12 cellular contexts compared by ENCODE assay signal in genomic region chr13:41268764-41269163, GRCh38. TPM values are rescaled to one million over a fixed set of nuclear protein-coding genes. Genes with fewer than 3 reads are reported as not detected.
DNase-seq lines count a peak whose midpoint lies in the region; ATAC-seq, FAIRE-seq and TF ChIP-seq lines count a peak whose summit lies in the region.
"Had no signal": no experiment of that assay in that cellular context is flagged by ENCODE, and none has a peak within 500 bp of the region (broad histone marks: within the 10 kb centered on the region; RNA-seq: fewer than 3 reads in every experiment).

No MANE protein-coding gene starts in this region.

- H3K9me1 ChIP-seq in endothelial cell of umbilical vein (replicated peaks; ENCODE audit: control insufficient read depth, extremely low read depth, insufficient read depth, low read length), result no peaks in the 10 kb centered on the region

- no peaks in the 10 kb centered on the region for H4K20me1 ChIP-seq in PC-3 (ENCODE audit: low read length)
- no peaks in the 10 kb centered on the region for H4K20me1 ChIP-seq in endothelial cell of umbilical vein (replicated peaks; ENCODE audit: control insufficient read depth, extremely low read depth, insufficient read depth, low read length)

- no peak overlapping the region for H3K27ac ChIP-seq in A549
- no peak overlapping the region for H3K27ac ChIP-seq in PC-3 (ENCODE audit: low read length)
- H3K27ac ChIP-seq in endothelial cell of umbilical vein (ENCODE audit: insufficient read depth, low read depth, low read length), result no peak overlapping the region
- no peak overlapping the region for H3K27ac ChIP-seq in tibial nerve
- H3K27ac ChIP-seq: transverse colon had no signal

- TF ChIP-seq RAD21 in A549 (conservative IDR thresholded peaks at IDR 0.05 in 1 of 2, IDR thresholded peaks at IDR 0.05 in 1 of 2), result no peak

- ATAC-seq in A549 (no peak), PC-3 (no peak), GM19395 (IDR thresholded peaks at IDR 0.05; ENCODE audit: unreplicated experiment) (no peak), GM21526 (IDR thresholded peaks at IDR 0.05; ENCODE audit: low FRiP score, unreplicated experiment) (no peak)
- ATAC-seq: SK-N-SH treated with all-trans-retinoic acid at 6 μM for 48 hours had no signal

- BruUV-seq in PC-3 (replicated peaks; lab: Mats Ljungman, UMichigan), result no TSS peak
- BruUV-seq in endothelial cell of umbilical vein (replicated peaks; lab: Mats Ljungman, UMichigan), result no TSS peak

- H3K79me2 ChIP-seq in PC-3 (ENCODE audit: low read length) (no peaks in the 10 kb centered on the region), endothelial cell of umbilical vein (ENCODE audit: control insufficient read depth, insufficient read depth, low read length) (no peaks in the 10 kb centered on the region)

- H3K4me1 ChIP-seq in A549, result 0 out of 3 replicates have a peak, but pooled peaks cover under 1% of the 10 kb centered on the region
- H3K4me1 ChIP-seq in PC-3 (ENCODE audit: insufficient read depth, low read length), result no peaks in the 10 kb centered on the region
- H3K4me1 ChIP-seq in endothelial cell of umbilical vein (ENCODE audit: control insufficient read depth, extremely low read depth, insufficient read depth, low read length), result peaks cover 3% of the 10 kb centered on the region
- peaks cover 0 to 4% (median 0%) of the 10 kb centered on the region in 4 donors for H3K4me1 ChIP-seq in tibial nerve

- 22% methylated on average over 1 of the region's 1 CpG for whole genome bisulfite sequencing in A549 (ENCODE audit: missing lambda C conversion rate)
- 12 to 13% methylated on average over 1 of the region's 1 CpG for WGBS in tibial nerve, 2 donors

- DNase-seq in A549 (ENCODE audit: low read depth in 1 of 2, low spot score in 1 of 2) (peak in 1 of 2 experiments; percentile 56), ELR (ENCODE audit: low read depth) (peak; percentile 66), PC-3 (peak; percentile 28), endothelial cell of umbilical vein (ENCODE audit: low read depth, low spot score) (peak; percentile 20), tibial nerve (ENCODE audit: low spot score in 2 of 2) (no peak)
- no peak for DNase-seq in activated naive CD4-positive, alpha-beta T cell treated with anti-CD3 and anti-CD28 coated beads, Interleukin-2, amount 50 U/mL, for 16 hours
- DNase-seq: activated CD4-positive, alpha-beta memory T cell treated with anti-CD3 and anti-CD28 coated beads, Interleukin-2, amount 10 ng/mL, durations not matched to agents 7 days and 5 days; activated naive CD8-positive, alpha-beta T cell treated with anti-CD3 and anti-CD28 coated beads, Interleukin-2, amount 10 ng/mL, durations not matched to agents 7 days and 5 days; transverse colon had no signal

- intact Hi-C loops in PC-3 (cut with micrococcal nuclease) (no loop called here), endothelial cell of umbilical vein (cut with micrococcal nuclease) (no loop called here)

- no peak overlapping the region for H2AFZ ChIP-seq in PC-3 (ENCODE audit: low read length)
- H2AFZ ChIP-seq in endothelial cell of umbilical vein (ENCODE audit: low read depth, low read length), result no peak overlapping the region

- H3K4me2 ChIP-seq in A549, result no peak overlapping the region
- H3K4me2 ChIP-seq in PC-3 (ENCODE audit: low read length), result no peak overlapping the region
- no peak overlapping the region for H3K4me2 ChIP-seq in endothelial cell of umbilical vein (ENCODE audit: insufficient read depth, low read length)

- TF ChIP-seq CTCF in A549 (IDR thresholded peaks at IDR 0.05), result no peak
- no peak for TF ChIP-seq CTCF in PC-3 (conservative IDR thresholded peaks at IDR 0.05; ENCODE audit: low read depth, low read length)
- TF ChIP-seq CTCF in endothelial cell of umbilical vein (IDR thresholded peaks at IDR 0.05; ENCODE audit: extremely low read depth in 1 of 2, insufficient read depth in 1 of 2, low read depth in 1 of 2, low read length in 2 of 2), result no peak
- no peak for TF ChIP-seq CTCF in tibial nerve (IDR thresholded peaks at IDR 0.05)

- TF ChIP-seq EP300 in A549 (IDR thresholded peaks at IDR 0.05) (no peak), tibial nerve (IDR thresholded peaks at IDR 0.05) (no peak)

- dilution Hi-C loops in endothelial cell of umbilical vein (cut with MboI; ENCODE audit: extremely low pct_ligation_motif_present, low sequenced_read_pairs), result no loop called here

- no peak for TF ChIP-seq POLR2A in A549 (IDR thresholded peaks at IDR 0.05; ENCODE audit: low read length)
- no peak for TF ChIP-seq POLR2A in endothelial cell of umbilical vein (IDR thresholded peaks at IDR 0.05; ENCODE audit: low read depth, low read length)
- no peak for TF ChIP-seq POLR2A in tibial nerve (IDR thresholded peaks at IDR 0.05)

- CTCF ChIA-PET in A549 (lab: Yijun Ruan, JAX), result interaction anchor here (0.6 kb wide), 1 partner anchor 207 kb away, joined by 3 read pairs; no protein-coding TSS in a partner anchor
- CTCF ChIA-PET in PC-3 (lab: Charles Lee), result no interaction called here
- CTCF ChIA-PET in endothelial cell of umbilical vein (lab: Charles Lee), result no interaction called here

- FAIRE-seq in A549 (lab: Jason Lieb, UNC), result no peak
- FAIRE-seq in endothelial cell of umbilical vein (lab: Jason Lieb, UNC), result no peak

- POLR2A ChIA-PET in A549 (lab: Yijun Ruan, JAX), result no interaction called here
- POLR2A ChIA-PET in PC-3 (lab: Charles Lee; ENCODE audit: unreplicated experiment), result no interaction called here
- POLR2A ChIA-PET in endothelial cell of umbilical vein (lab: Charles Lee), result no interaction called here

- H3K4me3 ChIP-seq in A549 (no peak overlapping the region), PC-3 (ENCODE audit: low read length) (no peak overlapping the region), endothelial cell of umbilical vein (replicated peaks in 1 of 3; ENCODE audit: insufficient read depth in 1 of 3, low read depth in 1 of 3, low read length in 3 of 3) (no peak overlapping the region), tibial nerve (no peak overlapping the region)
- H3K4me3 ChIP-seq: transverse colon had no signal

- H3K36me3 ChIP-seq in PC-3 (ENCODE audit: low read depth, low read length) (0 out of 2 replicates have a peak, but pooled peaks cover 4% of the 10 kb centered on the region), endothelial cell of umbilical vein (ENCODE audit: control insufficient read depth in 2 of 2, extremely low read depth in 1 of 2, insufficient read depth in 2 of 2, low read length in 2 of 2) (no peaks in the 10 kb centered on the region), tibial nerve (no peaks in the 10 kb centered on the region)
- H3K36me3 ChIP-seq: transverse colon had no signal

- no peaks in the 10 kb centered on the region for H3K9me2 ChIP-seq in PC-3 (replicated peaks; ENCODE audit: low read length)

- no peaks in the 10 kb centered on the region for H3F3A ChIP-seq in PC-3 (ENCODE audit: low read length, unreplicated experiment)

- H3K9me3 ChIP-seq in A549 (peaks cover 17% of the 10 kb centered on the region; the same call in 2 of the 3 replicates), PC-3 (ENCODE audit: low read length) (peaks cover 10% of the 10 kb centered on the region; the same call in 1 of the 2 replicates), endothelial cell of umbilical vein (replicated peaks; ENCODE audit: control insufficient read depth, insufficient read depth, low read length) (no peaks in the 10 kb centered on the region), tibial nerve (peaks cover 0 to 7% (median 0%) of the 10 kb centered on the region in 4 donors)

- H3K27me3 ChIP-seq in PC-3 (ENCODE audit: low read length) (no peaks in the 10 kb centered on the region), endothelial cell of umbilical vein (ENCODE audit: control insufficient read depth in 2 of 2, insufficient read depth in 2 of 2, low read length in 2 of 2) (no peaks in the 10 kb centered on the region), tibial nerve (no peaks in the 10 kb centered on the region)
- H3K27me3 ChIP-seq: transverse colon had no signal

- H3K9ac ChIP-seq in PC-3 (ENCODE audit: low read length), result no peak overlapping the region
- no peak overlapping the region for H3K9ac ChIP-seq in endothelial cell of umbilical vein (replicated peaks; ENCODE audit: extremely low read depth, insufficient read depth, low read length)

RNA-seq across cellular contexts. Expression of gene MTRF1, which starts 5.4 kb away (rescaled TPM):
- polyA plus RNA-seq in A549 (2011; rRNA removed) (15.2 and 16.1 TPM in 2 replicates), A549 (2017; fragmentation: RNase III; extraction: RNeasy Plus Mini Kit Qiagen cat#74134 plus additional on column Dnase treatment) (8.0 to 9.1 TPM (median 8.1 TPM) in 3 replicates), endothelial cell of umbilical vein (6.5 and 8.0 TPM in 2 replicates)
- 3.8 and 4.1 TPM in 2 replicates for polyA plus RNA-seq in A549 (2012; cell fraction: cytosol; rRNA removed)
- polyA plus RNA-seq in A549 (2012; cell fraction: nucleus; rRNA removed), result 4.0 and 7.6 TPM in 2 replicates
- 5.9 and 10.4 TPM in 2 replicates for polyA minus RNA-seq in A549 (2011; rRNA and poly(A)+ RNA removed)
- total RNA-seq in PC-3 (2014; rRNA removed) (4.7 and 8.2 TPM in 2 replicates), endothelial cell of umbilical vein (13.3 and 16.3 TPM in 2 replicates), tibial nerve (10 to 100 TPM in 1 of 4 donors, 1 to 10 TPM in 3; 2.5 to 27.3 (median 7.3) TPM)
- 7.7 and 8.5 TPM in 2 replicates for polyA plus RNA-seq in endothelial cell of umbilical vein (2011; cell fraction: cytosol; rRNA removed)
- polyA plus RNA-seq in endothelial cell of umbilical vein (2011; cell fraction: nucleus; rRNA removed), result 43.1 and 52.4 TPM in 2 replicates
- polyA plus RNA-seq in endothelial cell of umbilical vein (2012), result 11.9 and 15.6 TPM in 2 replicates
- 6.4 and 11.2 TPM in 2 replicates for polyA minus RNA-seq in endothelial cell of umbilical vein
- 7.9 TPM for polyA minus RNA-seq in endothelial cell of umbilical vein (2011; cell fraction: cytosol; rRNA and poly(A)+ RNA removed)
- 15.9 and 25.5 TPM in 2 replicates for polyA minus RNA-seq in endothelial cell of umbilical vein (2011; cell fraction: nucleus; rRNA and poly(A)+ RNA removed)

RNA-seq across cellular contexts. Expression of gene NAA16, which starts 42.3 kb away (rescaled TPM):
- polyA plus RNA-seq in A549 (2011; rRNA removed) (16.7 and 18.8 TPM in 2 replicates), A549 (2017; fragmentation: RNase III; extraction: RNeasy Plus Mini Kit Qiagen cat#74134 plus additional on column Dnase treatment) (10.4 to 10.5 TPM (median 10.5 TPM) in 3 replicates), endothelial cell of umbilical vein (5.7 and 8.6 TPM in 2 replicates)
- polyA plus RNA-seq in A549 (2012; cell fraction: cytosol; rRNA removed), result 4.6 TPM in 2 replicates
- polyA plus RNA-seq in A549 (2012; cell fraction: nucleus; rRNA removed), result 7.2 and 12.3 TPM in 2 replicates
- polyA minus RNA-seq in A549 (2011; rRNA and poly(A)+ RNA removed), result 5.3 and 10.2 TPM in 2 replicates
- total RNA-seq in PC-3 (2014; rRNA removed) (9.8 and 11.3 TPM in 2 replicates), endothelial cell of umbilical vein (24.1 and 26.1 TPM in 2 replicates), tibial nerve (10 to 100 TPM; 28.7 to 45.3 (median 37.6) TPM)
- 5.0 and 6.3 TPM in 2 replicates for polyA plus RNA-seq in endothelial cell of umbilical vein (2011; cell fraction: cytosol; rRNA removed)
- 47.8 and 69.0 TPM in 2 replicates for polyA plus RNA-seq in endothelial cell of umbilical vein (2011; cell fraction: nucleus; rRNA removed)
- polyA plus RNA-seq in endothelial cell of umbilical vein (2012), result 13.2 and 17.7 TPM in 2 replicates
- polyA minus RNA-seq in endothelial cell of umbilical vein, result 11.5 and 12.8 TPM in 2 replicates
- polyA minus RNA-seq in endothelial cell of umbilical vein (2011; cell fraction: cytosol; rRNA and poly(A)+ RNA removed), result 8.8 TPM
- polyA minus RNA-seq in endothelial cell of umbilical vein (2011; cell fraction: nucleus; rRNA and poly(A)+ RNA removed), result 38.2 and 45.8 TPM in 2 replicates

Comparison
In these comparisons a context has a peak if more than half of its experiments do, and no peak if none do; other contexts are left out.
1. DNase-seq: peak in ELR (single experiment), PC-3 (single experiment) and endothelial cell of umbilical vein (single experiment); none in tibial nerve (0 of 2) and activated naive CD4-positive, alpha-beta T cell treated with anti-CD3 and anti-CD28 coated beads, Interleukin-2, amount 50 U/mL, for 16 hours (single experiment).